25 cellular contexts compared by ENCODE assay signal in the genomic region with DNA sequence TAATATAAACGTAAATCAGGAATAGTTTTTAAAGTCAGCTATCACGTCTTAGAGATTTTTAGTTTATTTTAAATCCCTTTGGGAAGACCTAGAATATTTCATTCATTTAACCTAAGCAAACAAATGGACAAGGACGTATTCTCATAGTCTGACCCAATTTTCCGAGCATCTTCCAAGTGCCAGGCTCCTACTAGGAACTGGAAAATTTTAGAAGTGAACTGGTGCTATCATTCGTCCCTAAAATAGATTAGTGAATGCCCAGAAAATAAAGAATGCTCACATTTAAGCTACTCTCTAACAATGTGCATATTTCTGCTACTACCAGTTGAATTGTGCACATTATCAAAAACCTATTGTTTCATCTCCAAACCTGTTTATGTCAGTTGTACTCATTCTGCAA.
DNase-seq lines count a peak whose midpoint lies in the region; ATAC-seq, FAIRE-seq and TF ChIP-seq lines count a peak whose summit lies in the region.
"Had no signal": no experiment of that assay in that cellular context is flagged by ENCODE, and none has a peak within 500 bp of the region (broad histone marks: within the 10 kb centered on the region; RNA-seq: fewer than 3 reads in every experiment).

No MANE protein-coding gene starts in this region.

- no peak for FAIRE-seq in kidney (lab: Jason Lieb, UNC)
- no peak for FAIRE-seq in GM12891 (lab: Jason Lieb, UNC)
- FAIRE-seq: A549, G401.6, GM18507 had no signal

- no peak for TF ChIP-seq POLR2A in GM12891 (IDR thresholded peaks at IDR 0.05; ENCODE audit: low read depth, low read length)

- peaks cover 28% of the 10 kb centered on the region for H3K36me3 Mint-ChIP-seq in dendritic cell treated with granulocyte-macrophage colony-stimulating factor and Interleukin-4, amounts not matched to agents 40 ng/mL and 50 ng/mL, for 4 days (ENCODE audit: low read depth)

- DNase-seq in G401 (ENCODE audit: low spot score) (peak; percentile 71), cerebellar nuclear complex (lab: John Stamatoyannopoulos, UW) (peak; percentile 32 to 61), pons (ENCODE audit: low spot score) (peak; percentile 48), kidney (no peak), GM12891 (ENCODE audit: insufficient read length, low spot score) (no peak), NCI-H2171 treated with DMSO at 0.1 percent for 48 hours (lab: John Stamatoyannopoulos, UW) (no peak)
- DNase-seq: AML-193; CD4-positive, alpha-beta T cell; CD8-positive, alpha-beta T cell; COR-L47; DMS 273 treated with DMSO at 0.1 percent for 48 hours; DMS153; DMS79; DND-41; EL; GF-D8 had no signal

- H3K27ac Mint-ChIP-seq in dendritic cell treated with granulocyte-macrophage colony-stimulating factor and Interleukin-4, amounts not matched to agents 40 ng/mL and 50 ng/mL, for 4 days: peak overlapping the region; percentile 56
- H3K27ac Mint-ChIP-seq: B cell; CD4-positive, alpha-beta T cell; CD8-positive, alpha-beta T cell had no signal

- H3K4me1 Mint-ChIP-seq in dendritic cell treated with granulocyte-macrophage colony-stimulating factor and Interleukin-4, amounts not matched to agents 40 ng/mL and 50 ng/mL, for 4 days (ENCODE audit: low read depth): peaks cover 44% of the 10 kb centered on the region

- no peaks in the 10 kb centered on the region for H3K27me3 Mint-ChIP-seq in dendritic cell treated with granulocyte-macrophage colony-stimulating factor and Interleukin-4, amounts not matched to agents 40 ng/mL and 50 ng/mL, for 4 days
- H3K27me3 Mint-ChIP-seq: B cell; CD4-positive, alpha-beta T cell had no signal

- peaks cover 0 to 1% of the 10 kb centered on the region in 2 donors for H3K4me1 ChIP-seq in kidney (ENCODE audit: control insufficient read depth in 1 of 2, insufficient read depth in 1 of 2, low read depth in 1 of 2, low read length in 2 of 2)

- no peaks in the 10 kb centered on the region for H3K9me3 Mint-ChIP-seq in dendritic cell treated with granulocyte-macrophage colony-stimulating factor and Interleukin-4, amounts not matched to agents 40 ng/mL and 50 ng/mL, for 4 days
- H3K9me3 Mint-ChIP-seq: CD4-positive, alpha-beta T cell; CD8-positive, alpha-beta T cell had no signal

- intact Hi-C loops in dendritic cell treated with granulocyte-macrophage colony-stimulating factor and Interleukin-4, amounts not matched to agents 40 ng/mL and 50 ng/mL, for 4 days (cut with micrococcal nuclease): no loop called here
- intact Hi-C loops in kidney (cut with DNase I): no loop called here

- no peaks in the 10 kb centered on the region for H3K36me3 ChIP-seq in kidney (ENCODE audit: control insufficient read depth in 1 of 2, insufficient read depth in 2 of 2, low read length in 2 of 2)

- no peak overlapping the region for H3K9ac ChIP-seq in kidney (ENCODE audit: low read length in 2 of 2)
- H3K9ac ChIP-seq: BLaER1 treated with 17β-estradiol and CSF1 and Interleukin-3, amounts not matched to agents 10 nM and 100 nM had no signal

- in situ Hi-C loops in G401 (cut with HindIII; ENCODE audit: low sequenced_read_pairs): no loop called here

- no peak for TF ChIP-seq CTCF in kidney (IDR thresholded peaks at IDR 0.05; ENCODE audit: borderline replicate concordance, extremely low read depth, insufficient read depth)

- H3K27ac ChIP-seq in kidney (ENCODE audit: low read depth in 2 of 2, low read length in 2 of 2): no peak overlapping the region
- H3K27ac ChIP-seq: 22Rv1, A549, C4-2B had no signal

- no peak overlapping the region for H3K4me3 ChIP-seq in kidney (ENCODE audit: low read length in 2 of 2)
- H3K4me3 ChIP-seq: A549 had no signal

- no peak overlapping the region for H3K4me3 Mint-ChIP-seq in dendritic cell treated with granulocyte-macrophage colony-stimulating factor and Interleukin-4, amounts not matched to agents 40 ng/mL and 50 ng/mL, for 4 days
- H3K4me3 Mint-ChIP-seq: B cell; CD4-positive, alpha-beta T cell; CD8-positive, alpha-beta T cell had no signal

- no peak for ATAC-seq in HG03095 (IDR thresholded peaks at IDR 0.05; ENCODE audit: unreplicated experiment)
- ATAC-seq: A549; CD8-positive, alpha-beta T cell had no signal

- H3K9me3 ChIP-seq in kidney (ENCODE audit: control insufficient read depth in 1 of 2, low read length in 2 of 2): no peaks in the 10 kb centered on the region
- H3K9me3 ChIP-seq: A549 had no signal

TF ChIP-seq in GM12891, 5 proteins besides CTCF, POLR2A, EP300 and RAD21:
- TF ChIP-seq POLR2AphosphoS5 (IDR thresholded peaks at IDR 0.05; ENCODE audit: low read depth, low read length): no peak
- no peak for TF ChIP-seq POU2F2 (IDR thresholded peaks at IDR 0.05; ENCODE audit: low read depth, low read length)
- TF ChIP-seq SPI1 (IDR thresholded peaks at IDR 0.05; ENCODE audit: low read depth, low read length): no peak
- no peak for TF ChIP-seq TAF1 (IDR thresholded peaks at IDR 0.05; ENCODE audit: low read depth, low read length)
- no peak for TF ChIP-seq PAX5 (IDR thresholded peaks at IDR 0.05; ENCODE audit: insufficient read depth, low read length, severe bottlenecking)
TF ChIP-seq in GM12891: peak in this region for 0.

Comparison
In these comparisons a context has a peak if more than half of its experiments do, and no peak if none do; other contexts are left out.
1. DNase-seq: peak in G401 (single experiment), cerebellar nuclear complex (2 of 2) and pons (single experiment); none in kidney (single experiment), GM12891 (single experiment) and NCI-H2171 treated with DMSO at 0.1 percent for 48 hours (single experiment).